In the genomic region with DNA sequence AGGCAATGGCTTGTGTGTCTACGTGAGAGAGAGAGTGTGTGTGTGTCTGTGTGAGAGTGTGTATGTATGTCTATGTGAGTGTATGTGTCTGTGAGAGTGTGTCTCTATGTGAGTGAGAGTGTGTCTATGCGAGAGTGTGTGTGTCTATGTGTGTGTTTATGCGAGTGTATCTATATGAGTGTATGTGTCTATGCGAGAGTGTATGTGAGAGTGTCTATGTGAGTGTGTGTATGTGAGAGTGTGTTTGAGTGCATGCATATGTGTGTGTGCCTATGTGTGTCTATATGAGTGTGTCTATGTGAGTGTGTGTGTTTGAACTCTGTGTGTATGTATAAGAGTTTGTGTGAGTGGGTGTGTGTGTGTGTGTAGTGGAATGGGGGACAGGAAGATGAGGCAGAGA, we compare ENCODE assay signal across 2 cellular contexts.
TF ChIP-seq lines count a peak whose summit lies in the region.

No MANE protein-coding gene starts in this region.

TF ChIP-seq in IMR-90, 13 proteins besides CTCF, POLR2A, EP300 and RAD21:
- TF ChIP-seq, protein P1, sequence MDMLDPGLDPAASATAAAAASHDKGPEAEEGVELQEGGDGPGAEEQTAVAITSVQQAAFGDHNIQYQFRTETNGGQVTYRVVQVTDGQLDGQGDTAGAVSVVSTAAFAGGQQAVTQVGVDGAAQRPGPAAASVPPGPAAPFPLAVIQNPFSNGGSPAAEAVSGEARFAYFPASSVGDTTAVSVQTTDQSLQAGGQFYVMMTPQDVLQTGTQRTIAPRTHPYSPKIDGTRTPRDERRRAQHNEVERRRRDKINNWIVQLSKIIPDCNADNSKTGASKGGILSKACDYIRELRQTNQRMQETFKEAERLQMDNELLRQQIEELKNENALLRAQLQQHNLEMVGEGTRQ (IDR thresholded peaks at IDR 0.05; ENCODE audit: low read depth, low read length), result no peak
- no peak for TF ChIP-seq RFX5 (IDR thresholded peaks at IDR 0.05; ENCODE audit: low read depth, low read length)
- no peak for TF ChIP-seq NFE2L2 (IDR thresholded peaks at IDR 0.05; ENCODE audit: low read depth, low read length)
- no peak for TF ChIP-seq CHD1 (IDR thresholded peaks at IDR 0.05; ENCODE audit: low read depth, low read length)

TF ChIP-seq in K562, 482 proteins besides CTCF, POLR2A, EP300 and RAD21:
- TF ChIP-seq SMARCA5 (IDR thresholded peaks at IDR 0.05), result 0 out of 2 replicates have a peak, but pooled peaks have one; percentile 45
- no peak for TF ChIP-seq POLR2AphosphoS2 (IDR thresholded peaks at IDR 0.05; ENCODE audit: low read length)
- TF ChIP-seq LARP7 (IDR thresholded peaks at IDR 0.05), result peak; percentile 31; the same call in 1 of the 2 replicates
- no peak for TF ChIP-seq ASH1L (IDR thresholded peaks at IDR 0.05; ENCODE audit: borderline replicate concordance, low read depth, partially characterized antibody)
- TF ChIP-seq, protein P2, sequence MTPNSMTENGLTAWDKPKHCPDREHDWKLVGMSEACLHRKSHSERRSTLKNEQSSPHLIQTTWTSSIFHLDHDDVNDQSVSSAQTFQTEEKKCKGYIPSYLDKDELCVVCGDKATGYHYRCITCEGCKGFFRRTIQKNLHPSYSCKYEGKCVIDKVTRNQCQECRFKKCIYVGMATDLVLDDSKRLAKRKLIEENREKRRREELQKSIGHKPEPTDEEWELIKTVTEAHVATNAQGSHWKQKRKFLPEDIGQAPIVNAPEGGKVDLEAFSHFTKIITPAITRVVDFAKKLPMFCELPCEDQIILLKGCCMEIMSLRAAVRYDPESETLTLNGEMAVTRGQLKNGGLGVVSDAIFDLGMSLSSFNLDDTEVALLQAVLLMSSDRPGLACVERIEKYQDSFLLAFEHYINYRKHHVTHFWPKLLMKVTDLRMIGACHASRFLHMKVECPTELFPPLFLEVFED (CRISPR knock-in tag; conservative IDR thresholded peaks at IDR 0.05), result 0 out of 2 replicates have a peak, but pooled peaks have one; percentile 26
- peak; percentile 65; the same call in 1 of the 2 replicates for TF ChIP-seq MCM3 (IDR thresholded peaks at IDR 0.05)
- no peak for TF ChIP-seq RCOR1 (IDR thresholded peaks at IDR 0.05; ENCODE audit: borderline replicate concordance in 1 of 2, low read depth in 2 of 2, low read length in 2 of 2)
